ENCODE assay signal across 1 cellular context in genomic region chr7:68692511-68692910, GRCh38.
TF ChIP-seq lines count a peak whose summit lies in the region.

No MANE protein-coding gene starts in this region.

TF ChIP-seq in IMR-90, 13 proteins besides CTCF, POLR2A, EP300 and RAD21 (continued from another document):
- TF ChIP-seq MXI1 (IDR thresholded peaks at IDR 0.05; ENCODE audit: borderline replicate concordance, low read depth, low read length) (no peak), CEBPB (IDR thresholded peaks at IDR 0.05; ENCODE audit: low read depth, low read length) (no peak), NFE2L2 (IDR thresholded peaks at IDR 0.05; ENCODE audit: low read depth, low read length) (no peak), USF2 (IDR thresholded peaks at IDR 0.05; ENCODE audit: low read depth, low read length) (no peak), FOS (IDR thresholded peaks at IDR 0.05; ENCODE audit: low read depth, low read length) (no peak), BHLHE40 (IDR thresholded peaks at IDR 0.05; ENCODE audit: low read depth, low read length) (no peak), MAFK (IDR thresholded peaks at IDR 0.05; ENCODE audit: low read depth, low read length) (no peak), CHD1 (IDR thresholded peaks at IDR 0.05; ENCODE audit: low read depth, low read length) (no peak), RFX5 (IDR thresholded peaks at IDR 0.05; ENCODE audit: low read depth, low read length) (no peak), RCOR1 (IDR thresholded peaks at IDR 0.05; ENCODE audit: insufficient replicate concordance, low read length) (no peak), SMC3 (IDR thresholded peaks at IDR 0.05; ENCODE audit: low read depth, low read length) (no peak)
TF ChIP-seq in IMR-90: peak in this region for 0.
